1 cellular context compared by ENCODE assay signal in the genomic region with DNA sequence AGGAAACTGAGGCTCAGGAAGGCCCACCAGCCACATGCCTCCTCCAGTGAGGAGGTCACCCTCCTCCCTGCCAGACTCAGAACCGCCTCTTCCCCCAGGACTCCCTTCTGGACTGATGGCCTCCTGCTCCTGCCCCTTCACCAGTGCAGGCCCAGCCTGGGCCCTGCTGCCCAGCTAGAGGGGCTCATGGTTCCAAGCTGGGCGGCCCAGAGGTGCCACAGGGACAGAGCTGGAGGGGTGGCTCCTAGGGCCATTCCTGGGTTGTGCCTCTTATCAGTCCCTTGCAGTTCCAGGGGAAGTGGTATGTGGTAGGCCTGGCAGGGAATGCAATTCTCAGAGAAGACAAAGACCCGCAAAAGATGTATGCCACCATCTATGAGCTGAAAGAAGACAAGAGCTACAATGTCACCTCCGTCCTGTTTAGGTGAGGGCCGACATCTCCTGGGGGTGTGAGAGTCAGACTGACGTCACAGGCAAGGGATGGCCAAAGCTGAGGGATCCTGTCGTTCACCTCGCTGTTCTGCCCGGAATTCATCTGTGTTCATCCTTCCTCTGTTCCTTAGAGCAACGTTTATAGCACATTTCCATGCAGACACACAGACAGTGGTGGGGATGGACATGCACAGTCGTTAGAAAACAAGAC.
TF ChIP-seq lines count a peak whose summit lies in the region.

No MANE protein-coding gene starts in this region.

TF ChIP-seq in K562, 482 proteins besides CTCF, POLR2A, EP300 and RAD21 (continues in another document):
- TF ChIP-seq, protein P1, sequence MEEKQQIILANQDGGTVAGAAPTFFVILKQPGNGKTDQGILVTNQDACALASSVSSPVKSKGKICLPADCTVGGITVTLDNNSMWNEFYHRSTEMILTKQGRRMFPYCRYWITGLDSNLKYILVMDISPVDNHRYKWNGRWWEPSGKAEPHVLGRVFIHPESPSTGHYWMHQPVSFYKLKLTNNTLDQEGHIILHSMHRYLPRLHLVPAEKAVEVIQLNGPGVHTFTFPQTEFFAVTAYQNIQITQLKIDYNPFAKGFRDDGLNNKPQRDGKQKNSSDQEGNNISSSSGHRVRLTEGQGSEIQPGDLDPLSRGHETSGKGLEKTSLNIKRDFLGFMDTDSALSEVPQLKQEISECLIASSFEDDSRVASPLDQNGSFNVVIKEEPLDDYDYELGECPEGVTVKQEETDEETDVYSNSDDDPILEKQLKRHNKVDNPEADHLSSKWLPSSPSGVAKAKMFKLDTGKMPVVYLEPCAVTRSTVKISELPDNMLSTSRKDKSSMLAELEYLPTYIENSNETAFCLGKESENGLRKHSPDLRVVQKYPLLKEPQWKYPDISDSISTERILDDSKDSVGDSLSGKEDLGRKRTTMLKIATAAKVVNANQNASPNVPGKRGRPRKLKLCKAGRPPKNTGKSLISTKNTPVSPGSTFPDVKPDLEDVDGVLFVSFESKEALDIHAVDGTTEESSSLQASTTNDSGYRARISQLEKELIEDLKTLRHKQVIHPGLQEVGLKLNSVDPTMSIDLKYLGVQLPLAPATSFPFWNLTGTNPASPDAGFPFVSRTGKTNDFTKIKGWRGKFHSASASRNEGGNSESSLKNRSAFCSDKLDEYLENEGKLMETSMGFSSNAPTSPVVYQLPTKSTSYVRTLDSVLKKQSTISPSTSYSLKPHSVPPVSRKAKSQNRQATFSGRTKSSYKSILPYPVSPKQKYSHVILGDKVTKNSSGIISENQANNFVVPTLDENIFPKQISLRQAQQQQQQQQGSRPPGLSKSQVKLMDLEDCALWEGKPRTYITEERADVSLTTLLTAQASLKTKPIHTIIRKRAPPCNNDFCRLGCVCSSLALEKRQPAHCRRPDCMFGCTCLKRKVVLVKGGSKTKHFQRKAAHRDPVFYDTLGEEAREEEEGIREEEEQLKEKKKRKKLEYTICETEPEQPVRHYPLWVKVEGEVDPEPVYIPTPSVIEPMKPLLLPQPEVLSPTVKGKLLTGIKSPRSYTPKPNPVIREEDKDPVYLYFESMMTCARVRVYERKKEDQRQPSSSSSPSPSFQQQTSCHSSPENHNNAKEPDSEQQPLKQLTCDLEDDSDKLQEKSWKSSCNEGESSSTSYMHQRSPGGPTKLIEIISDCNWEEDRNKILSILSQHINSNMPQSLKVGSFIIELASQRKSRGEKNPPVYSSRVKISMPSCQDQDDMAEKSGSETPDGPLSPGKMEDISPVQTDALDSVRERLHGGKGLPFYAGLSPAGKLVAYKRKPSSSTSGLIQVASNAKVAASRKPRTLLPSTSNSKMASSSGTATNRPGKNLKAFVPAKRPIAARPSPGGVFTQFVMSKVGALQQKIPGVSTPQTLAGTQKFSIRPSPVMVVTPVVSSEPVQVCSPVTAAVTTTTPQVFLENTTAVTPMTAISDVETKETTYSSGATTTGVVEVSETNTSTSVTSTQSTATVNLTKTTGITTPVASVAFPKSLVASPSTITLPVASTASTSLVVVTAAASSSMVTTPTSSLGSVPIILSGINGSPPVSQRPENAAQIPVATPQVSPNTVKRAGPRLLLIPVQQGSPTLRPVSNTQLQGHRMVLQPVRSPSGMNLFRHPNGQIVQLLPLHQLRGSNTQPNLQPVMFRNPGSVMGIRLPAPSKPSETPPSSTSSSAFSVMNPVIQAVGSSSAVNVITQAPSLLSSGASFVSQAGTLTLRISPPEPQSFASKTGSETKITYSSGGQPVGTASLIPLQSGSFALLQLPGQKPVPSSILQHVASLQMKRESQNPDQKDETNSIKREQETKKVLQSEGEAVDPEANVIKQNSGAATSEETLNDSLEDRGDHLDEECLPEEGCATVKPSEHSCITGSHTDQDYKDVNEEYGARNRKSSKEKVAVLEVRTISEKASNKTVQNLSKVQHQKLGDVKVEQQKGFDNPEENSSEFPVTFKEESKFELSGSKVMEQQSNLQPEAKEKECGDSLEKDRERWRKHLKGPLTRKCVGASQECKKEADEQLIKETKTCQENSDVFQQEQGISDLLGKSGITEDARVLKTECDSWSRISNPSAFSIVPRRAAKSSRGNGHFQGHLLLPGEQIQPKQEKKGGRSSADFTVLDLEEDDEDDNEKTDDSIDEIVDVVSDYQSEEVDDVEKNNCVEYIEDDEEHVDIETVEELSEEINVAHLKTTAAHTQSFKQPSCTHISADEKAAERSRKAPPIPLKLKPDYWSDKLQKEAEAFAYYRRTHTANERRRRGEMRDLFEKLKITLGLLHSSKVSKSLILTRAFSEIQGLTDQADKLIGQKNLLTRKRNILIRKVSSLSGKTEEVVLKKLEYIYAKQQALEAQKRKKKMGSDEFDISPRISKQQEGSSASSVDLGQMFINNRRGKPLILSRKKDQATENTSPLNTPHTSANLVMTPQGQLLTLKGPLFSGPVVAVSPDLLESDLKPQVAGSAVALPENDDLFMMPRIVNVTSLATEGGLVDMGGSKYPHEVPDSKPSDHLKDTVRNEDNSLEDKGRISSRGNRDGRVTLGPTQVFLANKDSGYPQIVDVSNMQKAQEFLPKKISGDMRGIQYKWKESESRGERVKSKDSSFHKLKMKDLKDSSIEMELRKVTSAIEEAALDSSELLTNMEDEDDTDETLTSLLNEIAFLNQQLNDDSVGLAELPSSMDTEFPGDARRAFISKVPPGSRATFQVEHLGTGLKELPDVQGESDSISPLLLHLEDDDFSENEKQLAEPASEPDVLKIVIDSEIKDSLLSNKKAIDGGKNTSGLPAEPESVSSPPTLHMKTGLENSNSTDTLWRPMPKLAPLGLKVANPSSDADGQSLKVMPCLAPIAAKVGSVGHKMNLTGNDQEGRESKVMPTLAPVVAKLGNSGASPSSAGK (IDR thresholded peaks at IDR 0.05), result no peak
- TF ChIP-seq SMARCE1 (IDR thresholded peaks at IDR 0.05) (no peak), CCNT2 (IDR thresholded peaks at IDR 0.05; ENCODE audit: borderline replicate concordance, extremely low read depth, insufficient read length, low read depth, low read length) (no peak), PURB (CRISPR knock-in tag; IDR thresholded peaks at IDR 0.05; ENCODE audit: low read depth) (no peak), ZNF316 (IDR thresholded peaks at IDR 0.05) (no peak), TEAD1 (CRISPR knock-in tag; IDR thresholded peaks at IDR 0.05) (no peak), ZNF165 (CRISPR knock-in tag; IDR thresholded peaks at IDR 0.05; ENCODE audit: borderline replicate concordance) (peak; percentile 36; the same call in 1 of the 2 replicates), TBP (optimal IDR thresholded peaks at IDR 0.05; ENCODE audit: low read depth, low read length) (no peak), ZNF431 (CRISPR knock-in tag; IDR thresholded peaks at IDR 0.05) (no peak), ZKSCAN1 (IDR thresholded peaks at IDR 0.05; ENCODE audit: low read depth, low read length) (0 out of 2 replicates have a peak, but pooled peaks have one; percentile 4), YBX1 (IDR thresholded peaks at IDR 0.05) (no peak), PCBP2 (IDR thresholded peaks at IDR 0.05; ENCODE audit: low read depth, low read length, poor library complexity, severe bottlenecking) (no peak), NR1H2 (CRISPR knock-in tag; IDR thresholded peaks at IDR 0.05) (no peak), FIP1L1 (IDR thresholded peaks at IDR 0.05; ENCODE audit: low read depth, low read length, poor library complexity, severe bottlenecking) (no peak), HMG20A (CRISPR knock-in tag; conservative IDR thresholded peaks at IDR 0.05) (no peak), BDP1 (IDR thresholded peaks at IDR 0.05; ENCODE audit: insufficient read depth, insufficient read length) (no peak), RFX5 (IDR thresholded peaks at IDR 0.05; ENCODE audit: low read depth, low read length) (no peak), GABPB1 (CRISPR knock-in tag; IDR thresholded peaks at IDR 0.05) (no peak), PRMT5 (CRISPR knock-in tag; IDR thresholded peaks at IDR 0.05) (0 out of 2 replicates have a peak, but pooled peaks have one; percentile 21), KHSRP (IDR thresholded peaks at IDR 0.05) (no peak), ILF3 (IDR thresholded peaks at IDR 0.05; ENCODE audit: borderline replicate concordance) (no peak), SRSF7 (optimal IDR thresholded peaks at IDR 0.05; ENCODE audit: low read depth, low read length) (no peak), BCL6 (CRISPR knock-in tag; IDR thresholded peaks at IDR 0.05) (no peak), ZNF507 (tag; conservative IDR thresholded peaks at IDR 0.05) (no peak)
- TF ChIP-seq, protein P2, sequence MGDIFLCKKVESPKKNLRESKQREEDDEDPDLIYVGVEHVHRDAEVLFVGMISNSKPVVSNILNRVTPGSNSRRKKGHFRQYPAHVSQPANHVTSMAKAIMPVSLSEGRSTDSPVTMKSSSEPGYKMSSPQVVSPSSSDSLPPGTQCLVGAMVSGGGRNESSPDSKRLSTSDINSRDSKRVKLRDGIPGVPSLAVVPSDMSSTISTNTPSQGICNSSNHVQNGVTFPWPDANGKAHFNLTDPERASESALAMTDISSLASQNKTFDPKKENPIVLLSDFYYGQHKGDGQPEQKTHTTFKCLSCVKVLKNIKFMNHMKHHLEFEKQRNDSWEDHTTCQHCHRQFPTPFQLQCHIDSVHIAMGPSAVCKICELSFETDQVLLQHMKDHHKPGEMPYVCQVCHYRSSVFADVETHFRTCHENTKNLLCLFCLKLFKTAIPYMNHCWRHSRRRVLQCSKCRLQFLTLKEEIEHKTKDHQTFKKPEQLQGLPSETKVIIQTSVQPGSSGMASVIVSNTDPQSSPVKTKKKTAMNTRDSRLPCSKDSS (IDR thresholded peaks at IDR 0.05; ENCODE audit: low read depth, partially characterized antibody), result no peak
- TF ChIP-seq, protein P3, sequence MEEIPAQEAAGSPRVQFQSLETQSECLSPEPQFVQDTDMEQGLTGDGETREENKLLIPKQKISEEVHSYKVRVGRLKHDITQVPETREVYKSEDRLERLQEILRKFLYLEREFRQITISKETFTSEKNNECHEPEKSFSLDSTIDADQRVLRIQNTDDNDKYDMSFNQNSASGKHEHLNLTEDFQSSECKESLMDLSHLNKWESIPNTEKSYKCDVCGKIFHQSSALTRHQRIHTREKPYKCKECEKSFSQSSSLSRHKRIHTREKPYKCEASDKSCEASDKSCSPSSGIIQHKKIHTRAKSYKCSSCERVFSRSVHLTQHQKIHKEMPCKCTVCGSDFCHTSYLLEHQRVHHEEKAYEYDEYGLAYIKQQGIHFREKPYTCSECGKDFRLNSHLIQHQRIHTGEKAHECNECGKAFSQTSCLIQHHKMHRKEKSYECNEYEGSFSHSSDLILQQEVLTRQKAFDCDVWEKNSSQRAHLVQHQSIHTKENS (CRISPR knock-in tag; IDR thresholded peaks at IDR 0.05), result no peak
- TF ChIP-seq, protein P4, sequence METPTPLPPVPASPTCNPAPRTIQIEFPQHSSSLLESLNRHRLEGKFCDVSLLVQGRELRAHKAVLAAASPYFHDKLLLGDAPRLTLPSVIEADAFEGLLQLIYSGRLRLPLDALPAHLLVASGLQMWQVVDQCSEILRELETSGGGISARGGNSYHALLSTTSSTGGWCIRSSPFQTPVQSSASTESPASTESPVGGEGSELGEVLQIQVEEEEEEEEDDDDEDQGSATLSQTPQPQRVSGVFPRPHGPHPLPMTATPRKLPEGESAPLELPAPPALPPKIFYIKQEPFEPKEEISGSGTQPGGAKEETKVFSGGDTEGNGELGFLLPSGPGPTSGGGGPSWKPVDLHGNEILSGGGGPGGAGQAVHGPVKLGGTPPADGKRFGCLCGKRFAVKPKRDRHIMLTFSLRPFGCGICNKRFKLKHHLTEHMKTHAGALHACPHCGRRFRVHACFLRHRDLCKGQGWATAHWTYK (CRISPR knock-in tag; IDR thresholded peaks at IDR 0.05), result no peak
- TF ChIP-seq, protein P5, sequence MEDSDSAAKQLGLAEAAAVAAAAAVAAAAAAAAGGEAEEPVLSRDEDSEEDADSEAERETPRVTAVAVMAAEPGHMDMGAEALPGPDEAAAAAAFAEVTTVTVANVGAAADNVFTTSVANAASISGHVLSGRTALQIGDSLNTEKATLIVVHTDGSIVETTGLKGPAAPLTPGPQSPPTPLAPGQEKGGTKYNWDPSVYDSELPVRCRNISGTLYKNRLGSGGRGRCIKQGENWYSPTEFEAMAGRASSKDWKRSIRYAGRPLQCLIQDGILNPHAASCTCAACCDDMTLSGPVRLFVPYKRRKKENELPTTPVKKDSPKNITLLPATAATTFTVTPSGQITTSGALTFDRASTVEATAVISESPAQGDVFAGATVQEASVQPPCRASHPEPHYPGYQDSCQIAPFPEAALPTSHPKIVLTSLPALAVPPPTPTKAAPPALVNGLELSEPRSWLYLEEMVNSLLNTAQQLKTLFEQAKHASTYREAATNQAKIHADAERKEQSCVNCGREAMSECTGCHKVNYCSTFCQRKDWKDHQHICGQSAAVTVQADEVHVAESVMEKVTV (CRISPR knock-in tag; IDR thresholded peaks at IDR 0.05), result no peak
- TF ChIP-seq, protein P6, sequence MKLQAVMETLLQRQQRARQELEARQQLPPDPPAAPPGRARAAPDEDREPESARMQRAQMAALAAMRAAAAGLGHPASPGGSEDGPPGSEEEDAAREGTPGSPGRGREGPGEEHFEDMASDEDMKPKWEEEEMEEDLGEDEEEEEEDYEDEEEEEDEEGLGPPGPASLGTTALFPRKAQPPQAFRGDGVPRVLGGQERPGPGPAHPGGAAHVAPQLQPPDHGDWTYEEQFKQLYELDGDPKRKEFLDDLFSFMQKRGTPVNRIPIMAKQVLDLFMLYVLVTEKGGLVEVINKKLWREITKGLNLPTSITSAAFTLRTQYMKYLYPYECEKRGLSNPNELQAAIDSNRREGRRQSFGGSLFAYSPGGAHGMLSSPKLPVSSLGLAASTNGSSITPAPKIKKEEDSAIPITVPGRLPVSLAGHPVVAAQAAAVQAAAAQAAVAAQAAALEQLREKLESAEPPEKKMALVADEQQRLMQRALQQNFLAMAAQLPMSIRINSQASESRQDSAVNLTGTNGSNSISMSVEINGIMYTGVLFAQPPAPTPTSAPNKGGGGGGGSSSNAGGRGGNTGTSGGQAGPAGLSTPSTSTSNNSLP (IDR thresholded peaks at IDR 0.05; ENCODE audit: borderline replicate concordance, low read depth, low read length), result no peak
- TF ChIP-seq, protein P7, sequence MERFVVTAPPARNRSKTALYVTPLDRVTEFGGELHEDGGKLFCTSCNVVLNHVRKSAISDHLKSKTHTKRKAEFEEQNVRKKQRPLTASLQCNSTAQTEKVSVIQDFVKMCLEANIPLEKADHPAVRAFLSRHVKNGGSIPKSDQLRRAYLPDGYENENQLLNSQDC (CRISPR knock-in tag; IDR thresholded peaks at IDR 0.05), result no peak
- TF ChIP-seq, protein P8, sequence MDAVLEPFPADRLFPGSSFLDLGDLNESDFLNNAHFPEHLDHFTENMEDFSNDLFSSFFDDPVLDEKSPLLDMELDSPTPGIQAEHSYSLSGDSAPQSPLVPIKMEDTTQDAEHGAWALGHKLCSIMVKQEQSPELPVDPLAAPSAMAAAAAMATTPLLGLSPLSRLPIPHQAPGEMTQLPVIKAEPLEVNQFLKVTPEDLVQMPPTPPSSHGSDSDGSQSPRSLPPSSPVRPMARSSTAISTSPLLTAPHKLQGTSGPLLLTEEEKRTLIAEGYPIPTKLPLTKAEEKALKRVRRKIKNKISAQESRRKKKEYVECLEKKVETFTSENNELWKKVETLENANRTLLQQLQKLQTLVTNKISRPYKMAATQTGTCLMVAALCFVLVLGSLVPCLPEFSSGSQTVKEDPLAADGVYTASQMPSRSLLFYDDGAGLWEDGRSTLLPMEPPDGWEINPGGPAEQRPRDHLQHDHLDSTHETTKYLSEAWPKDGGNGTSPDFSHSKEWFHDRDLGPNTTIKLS (IDR thresholded peaks at IDR 0.05; ENCODE audit: borderline replicate concordance, low read depth), result no peak
- TF ChIP-seq, protein P9, sequence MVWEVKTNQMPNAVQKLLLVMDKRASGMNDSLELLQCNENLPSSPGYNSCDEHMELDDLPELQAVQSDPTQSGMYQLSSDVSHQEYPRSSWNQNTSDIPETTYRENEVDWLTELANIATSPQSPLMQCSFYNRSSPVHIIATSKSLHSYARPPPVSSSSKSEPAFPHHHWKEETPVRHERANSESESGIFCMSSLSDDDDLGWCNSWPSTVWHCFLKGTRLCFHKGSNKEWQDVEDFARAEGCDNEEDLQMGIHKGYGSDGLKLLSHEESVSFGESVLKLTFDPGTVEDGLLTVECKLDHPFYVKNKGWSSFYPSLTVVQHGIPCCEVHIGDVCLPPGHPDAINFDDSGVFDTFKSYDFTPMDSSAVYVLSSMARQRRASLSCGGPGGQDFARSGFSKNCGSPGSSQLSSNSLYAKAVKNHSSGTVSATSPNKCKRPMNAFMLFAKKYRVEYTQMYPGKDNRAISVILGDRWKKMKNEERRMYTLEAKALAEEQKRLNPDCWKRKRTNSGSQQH (CRISPR knock-in tag; IDR thresholded peaks at IDR 0.05), result 0 out of 2 replicates have a peak, but pooled peaks have one; percentile 46
